2 cellular contexts compared by ENCODE assay signal in genomic region chr16:56789360-56789759, GRCh38.
TF ChIP-seq lines count a peak whose summit lies in the region.

No MANE protein-coding gene starts in this region.

TF ChIP-seq in HEK293T, 16 proteins besides CTCF, POLR2A, EP300 and RAD21:
- TF ChIP-seq NFRKB (IDR thresholded peaks at IDR 0.05) (no peak), PKNOX1 (IDR thresholded peaks at IDR 0.05) (peak; percentile 34)

TF ChIP-seq in endothelial cell of umbilical vein, 7 proteins besides CTCF, POLR2A, EP300 and RAD21:
- TF ChIP-seq GATA2 (IDR thresholded peaks at IDR 0.05; ENCODE audit: insufficient read depth, insufficient read length, low read depth, low read length) (no peak), EZH2 (IDR thresholded peaks at IDR 0.05; ENCODE audit: borderline replicate concordance, low read depth, low read length, severe bottlenecking) (no peak), JUN (IDR thresholded peaks at IDR 0.05; ENCODE audit: borderline replicate concordance, insufficient read depth, insufficient read length, low read depth) (no peak), MYC (IDR thresholded peaks at IDR 0.05; ENCODE audit: low read depth, low read length) (no peak), POLR2AphosphoS5 (IDR thresholded peaks at IDR 0.05; ENCODE audit: insufficient read depth, low read depth, low read length) (no peak)
